ENCODE assay signal across 8 cellular contexts in genomic region chr20:1764136-1765033, GRCh38.
DNase-seq lines count a peak whose midpoint lies in the region; ATAC-seq and TF ChIP-seq lines count a peak whose summit lies in the region.

No MANE protein-coding gene starts in this region.

- peaks cover 5% of the 10 kb centered on the region for H3K27me3 Mint-ChIP-seq in activated T-helper 17 cell treated with anti-CD3 and anti-CD28 coated beads, Interleukin-2, amount 50 U/mL, for 72 hours

- H3K9me3 Mint-ChIP-seq in activated T-helper 17 cell treated with anti-CD3 and anti-CD28 coated beads, Interleukin-2, amount 50 U/mL, for 72 hours = no peaks in the 10 kb centered on the region

- H3K27ac ChIP-seq in foreskin keratinocyte (no peak overlapping the region), testis (no peak overlapping the region)

- H3K27ac Mint-ChIP-seq in activated T-helper 17 cell treated with anti-CD3 and anti-CD28 coated beads, Interleukin-2, amount 50 U/mL, for 72 hours = no peak overlapping the region

- WGBS in testis, 2 donors = 28 to 34% methylated on average over 15 of the region's 15 CpGs

- H3K4me1 ChIP-seq in foreskin keratinocyte = peaks cover 14% of the 10 kb centered on the region
- H3K4me1 ChIP-seq in testis = no peaks in the 10 kb centered on the region

- no peak overlapping the region for H3K4me3 ChIP-seq in testis

- no peaks in the 10 kb centered on the region for H3K36me3 Mint-ChIP-seq in activated T-helper 17 cell treated with anti-CD3 and anti-CD28 coated beads, Interleukin-2, amount 50 U/mL, for 72 hours (ENCODE audit: low read depth)

- H3K4me3 Mint-ChIP-seq in activated T-helper 17 cell treated with anti-CD3 and anti-CD28 coated beads, Interleukin-2, amount 50 U/mL, for 72 hours = no peak overlapping the region

- peak; percentile 78 for DNase-seq in COLO829 (ENCODE audit: low spot score)
- DNase-seq in RPMI7951 (ENCODE audit: low read depth) = peak; percentile 86
- DNase-seq in foreskin keratinocyte = peak in 1 of 2 donors; percentile 67
- peak; percentile 50 for DNase-seq in occipital lobe (lab: John Stamatoyannopoulos, UW)
- DNase-seq in testis = peak; percentile 92

- ATAC-seq in GM21381 (IDR thresholded peaks at IDR 0.05; ENCODE audit: unreplicated experiment) = peak; percentile 66
- ATAC-seq in activated T-helper 17 cell treated with anti-CD3 and anti-CD28 coated beads, Interleukin-2, amount 50 U/mL, for 72 hours (replicated peaks) = peak; percentile 85
- peak; percentile 76 for ATAC-seq in foreskin keratinocyte

- no peaks in the 10 kb centered on the region for H3K27me3 ChIP-seq in foreskin keratinocyte
- no peaks in the 10 kb centered on the region for H3K27me3 ChIP-seq in testis

- TF ChIP-seq POLR2A in testis (IDR thresholded peaks at IDR 0.05) = no peak

- H3K36me3 ChIP-seq in testis (ENCODE audit: low read depth, missing control alignments) = no peaks in the 10 kb centered on the region

- no peaks in the 10 kb centered on the region for H3K9me3 ChIP-seq in testis

- intact Hi-C loops in testis (cut with DNase I; ENCODE audit: low total_unique reads) = no loop called here

- no peaks in the 10 kb centered on the region for H3K4me1 Mint-ChIP-seq in activated T-helper 17 cell treated with anti-CD3 and anti-CD28 coated beads, Interleukin-2, amount 50 U/mL, for 72 hours

- TF ChIP-seq CTCF in LNCAP (IDR thresholded peaks at IDR 0.05) = peak; percentile 85
- peak; percentile 81 for TF ChIP-seq CTCF in foreskin keratinocyte (conservative IDR thresholded peaks at IDR 0.05)
- peak; percentile 66 to 68 (median 67) for TF ChIP-seq CTCF in testis (IDR thresholded peaks at IDR 0.05)
